In the genomic region with DNA sequence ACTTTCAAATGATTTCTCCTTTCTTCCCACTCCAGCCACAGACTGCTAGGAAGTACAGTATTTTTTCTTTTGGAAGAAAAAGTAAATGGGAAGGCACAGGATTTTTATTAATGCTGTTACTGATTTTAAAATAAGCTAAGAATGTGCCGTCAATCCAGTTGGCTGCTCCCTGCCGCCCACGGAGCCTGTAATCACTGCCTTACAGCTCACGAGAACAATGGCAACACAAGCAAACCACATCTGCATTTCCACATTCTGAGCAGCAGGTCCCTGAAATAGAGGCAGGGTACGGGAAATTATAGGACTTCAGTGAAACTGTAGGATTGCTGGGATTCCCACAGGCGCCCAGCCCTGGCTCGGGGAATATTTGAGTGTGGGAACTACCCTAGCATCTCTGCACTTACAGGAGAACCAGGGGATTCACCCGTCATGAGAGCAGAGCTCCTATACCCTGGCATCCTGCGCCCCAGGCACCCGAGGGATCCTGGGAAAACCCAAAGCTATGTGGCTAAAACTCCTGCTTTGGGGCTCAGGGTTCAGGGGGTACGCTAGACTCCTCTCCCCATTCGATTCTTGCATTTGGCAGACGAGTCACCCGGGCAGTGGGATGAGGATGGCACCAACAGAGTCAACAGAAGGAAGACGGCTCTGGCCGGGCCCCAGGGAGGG, we compare ENCODE assay signal across 19 cellular contexts.
A peak's percentile ranks its signal among the peaks of the same experiment; 100 is the strongest.
DNase-seq lines count a peak whose midpoint lies in the region; ATAC-seq and TF ChIP-seq lines count a peak whose summit lies in the region.
"Had no signal": no experiment of that assay in that cellular context is flagged by ENCODE, and none has a peak within 500 bp of the region (broad histone marks: within the 10 kb centered on the region; RNA-seq: fewer than 3 reads in every experiment).

No MANE protein-coding gene starts in this region.

- H2BK120ac ChIP-seq in H9 (ENCODE audit: low read depth, low read length, poor library complexity, severe bottlenecking) (no peak overlapping the region), mesenchymal stem cell (ENCODE audit: low read depth, low read length) (peak overlapping the region; percentile 77)

- no peak for DNase-seq in H9
- DNase-seq in astrocyte of the hippocampus (ENCODE audit: low read depth, low spot score): peak; percentile 65
- DNase-seq in mesenchymal stem cell: no peak
- peak; percentile 70 for DNase-seq in upper lobe of right lung
- no peak for DNase-seq in transverse colon
- DNase-seq: activated gamma-delta T cell treated with Interleukin-2 at 50 U/mL for 16 hours; CD4-positive, alpha-beta T cell; MV-4-11; NCI-H2107; NCI-H82; RPMI8226; stimulated activated CD4-positive, alpha-beta T cell treated with anti-CD3 and anti-CD28 coated beads, Interleukin-4, amount 100 ng/mL, for 4 hours; T-helper 1 cell had no signal

- no peaks in the 10 kb centered on the region for H3K36me3 ChIP-seq in mesenchymal stem cell (ENCODE audit: control insufficient read depth in 1 of 2, insufficient read depth in 2 of 2, low read depth in 1 of 2, low read length in 2 of 2)
- H3K36me3 ChIP-seq in upper lobe of right lung: no peaks in the 10 kb centered on the region
- H3K36me3 ChIP-seq in transverse colon: no peaks in the 10 kb centered on the region
- H3K36me3 ChIP-seq: vagina had no signal

- no peak overlapping the region for H2BK5ac ChIP-seq in H9 (ENCODE audit: insufficient read length, low read length)
- peak overlapping the region; percentile 39 for H2BK5ac ChIP-seq in mesenchymal stem cell (ENCODE audit: low read depth, low read length, poor library complexity, severe bottlenecking)

- H2BK12ac ChIP-seq in H9 (ENCODE audit: insufficient read length, low read depth, low read length) (no peak overlapping the region), mesenchymal stem cell (ENCODE audit: low read length in 2 of 2) (peak overlapping the region; percentile 91 to 95)

- H3K4me1 ChIP-seq in H9 (ENCODE audit: insufficient read depth, low read length) (no peaks in the 10 kb centered on the region; the same call in 1 of the 2 replicates), mesenchymal stem cell (ENCODE audit: control insufficient read depth, insufficient read depth, low read depth, low read length) (peaks cover 16% of the 10 kb centered on the region), upper lobe of right lung (peaks cover 6% of the 10 kb centered on the region), transverse colon (no peaks in the 10 kb centered on the region)
- H3K4me1 ChIP-seq: vagina had no signal

- H3K9ac ChIP-seq in H9 (ENCODE audit: extremely low read depth, insufficient read length, low read length): no peak overlapping the region
- no peak overlapping the region for H3K9ac ChIP-seq in mesenchymal stem cell (ENCODE audit: low read length)

- H2AK5ac ChIP-seq in H9 (ENCODE audit: insufficient read length, low read length) (no peak overlapping the region), mesenchymal stem cell (ENCODE audit: low read length, severe bottlenecking) (peak overlapping the region; percentile 90)

- H3K4me2 ChIP-seq in H9 (ENCODE audit: insufficient read depth, insufficient read length, low read length): no peak overlapping the region
- H3K4me2 ChIP-seq in mesenchymal stem cell (ENCODE audit: low read length, poor library complexity, severe bottlenecking): no peak overlapping the region

- peaks cover 20 to 25% of the 10 kb centered on the region in 2 experiments for H3K4me1 Mint-ChIP-seq in H9

- ATAC-seq in upper lobe of right lung (peak; percentile 57), HG02798 (IDR thresholded peaks at IDR 0.05; ENCODE audit: poor library complexity, unreplicated experiment) (no peak), HG02678 (IDR thresholded peaks at IDR 0.05; ENCODE audit: unreplicated experiment) (no peak)
- ATAC-seq: activated CD4-positive, CD25-positive, alpha-beta regulatory T cell treated with anti-CD3 and anti-CD28 coated beads, Interleukin-2, amount 50 U/mL, for 24 hours; natural killer cell treated with Interleukin-12 subunit alpha and Interleukin-12 subunit beta and Interleukin-15 and Interleukin-18, amount 100 ng/mL, for 72 hours had no signal

- H3K9me3 ChIP-seq in H9 (ENCODE audit: control insufficient read depth, low read depth, low read length): no peaks in the 10 kb centered on the region
- H3K9me3 ChIP-seq in mesenchymal stem cell (ENCODE audit: control insufficient read depth, low read length): no peaks in the 10 kb centered on the region
- H3K9me3 ChIP-seq in upper lobe of right lung: no peaks in the 10 kb centered on the region
- no peaks in the 10 kb centered on the region for H3K9me3 ChIP-seq in transverse colon
- H3K9me3 ChIP-seq: vagina had no signal

- H3K79me2 ChIP-seq in H9 (ENCODE audit: insufficient read depth, low read length): no peaks in the 10 kb centered on the region

- H4K8ac ChIP-seq in H9 (replicated peaks; ENCODE audit: insufficient read length, low read depth, low read length) (no peak overlapping the region), mesenchymal stem cell (ENCODE audit: low read length) (peak overlapping the region; percentile 66)

- no peak for TF ChIP-seq POLR2A in transverse colon (IDR thresholded peaks at IDR 0.05)

- no peak overlapping the region for H3K56ac ChIP-seq in H9 (ENCODE audit: insufficient read length, low read depth, low read length)

- H3K27me3 ChIP-seq in H9 (ENCODE audit: insufficient read depth, low read length) (no peaks in the 10 kb centered on the region), mesenchymal stem cell (ENCODE audit: control insufficient read depth in 1 of 2, insufficient read depth in 1 of 2, low read length in 2 of 2) (peaks cover 0 to 34% of the 10 kb centered on the region in 2 experiments), upper lobe of right lung (no peaks in the 10 kb centered on the region), transverse colon (no peaks in the 10 kb centered on the region)
- H3K27me3 ChIP-seq: vagina had no signal

- H2AFZ ChIP-seq in H9 (ENCODE audit: low read length): no peak overlapping the region
- no peak overlapping the region for H2AFZ ChIP-seq in mesenchymal stem cell (ENCODE audit: low read depth, low read length)

- no peak for TF ChIP-seq EP300 in transverse colon (IDR thresholded peaks at IDR 0.05; ENCODE audit: low read depth)

- H2BK20ac ChIP-seq in H9 (ENCODE audit: low read depth, low read length, poor library complexity, severe bottlenecking): no peak overlapping the region

- H3K23ac ChIP-seq in H9 (ENCODE audit: insufficient read length, low read depth, low read length) (no peak overlapping the region), mesenchymal stem cell (ENCODE audit: low read length in 2 of 2) (no peak overlapping the region)

- no peaks in the 10 kb centered on the region for H3K23me2 ChIP-seq in H9 (ENCODE audit: insufficient read length, low read depth, low read length, poor library complexity, severe bottlenecking)

- H4K20me1 ChIP-seq in H9 (ENCODE audit: control insufficient read depth, insufficient read depth, insufficient read length): no peaks in the 10 kb centered on the region

- in situ Hi-C loops in transverse colon (cut with MboI; ENCODE audit: low pct_ligation_motif_present in 1 of 4, low pct_unique_long_range_greater_than_20kb in 1 of 4, low sequenced_read_pairs in 3 of 4): no loop called here

- no peak overlapping the region for H3K4me3 Mint-ChIP-seq in H9
- H3K4me3 Mint-ChIP-seq: CD4-positive, alpha-beta T cell; natural killer cell treated with Interleukin-12 subunit alpha and Interleukin-12 subunit beta and Interleukin-15 and Interleukin-18, amount 100 ng/mL, for 72 hours had no signal

- no peak overlapping the region for H3T11ph ChIP-seq in H9 (ENCODE audit: low read length)

- H4K91ac ChIP-seq in H9 (ENCODE audit: insufficient read length, low read depth, low read length) (peak overlapping the region; percentile 25), mesenchymal stem cell (ENCODE audit: low read length) (peak overlapping the region; percentile 96)

- peak overlapping the region in 2 of 3 experiments; percentile 18 to 44; a peak in 1 of 7 replicates for H3K27ac Mint-ChIP-seq in H9
- H3K27ac Mint-ChIP-seq: CD4-positive, alpha-beta T cell; natural killer cell treated with Interleukin-12 subunit alpha and Interleukin-12 subunit beta and Interleukin-15 and Interleukin-18, amount 100 ng/mL, for 72 hours had no signal

- WGBS in H9 (ENCODE audit: extremely low coverage, insufficient read length, low lambda C conversion rate): no CpG with 5 or more reads among the region's 16 CpGs
- 94% methylated on average over 16 of the region's 16 CpGs for WGBS in mesenchymal stem cell
- 45 to 86% methylated on average over 4 to 16 of the region's 16 CpGs for WGBS in transverse colon (ENCODE audit: low coverage in 1 of 2), 2 donors

- H3K14ac ChIP-seq in H9 (ENCODE audit: insufficient read depth, low read length) (no peak overlapping the region), mesenchymal stem cell (ENCODE audit: low read length in 2 of 2) (no peak overlapping the region)

- intact Hi-C loops in upper lobe of right lung (cut with DNase I): no loop called here
- intact Hi-C loops in transverse colon (cut with DNase I; ENCODE audit: low total_unique reads): no loop called here

- no peak overlapping the region for H3K18ac ChIP-seq in H9 (ENCODE audit: insufficient read length, low read depth, low read length)
- peak overlapping the region; percentile 9 to 80 for H3K18ac ChIP-seq in mesenchymal stem cell (ENCODE audit: low read depth in 1 of 2, low read length in 2 of 2)

- no peaks in the 10 kb centered on the region for H3K9me3 Mint-ChIP-seq in H9
- H3K9me3 Mint-ChIP-seq: CD4-positive, alpha-beta T cell; natural killer cell treated with Interleukin-12 subunit alpha and Interleukin-12 subunit beta and Interleukin-15 and Interleukin-18, amount 100 ng/mL, for 72 hours had no signal

- no peaks in the 10 kb centered on the region for H3K79me1 ChIP-seq in H9 (ENCODE audit: insufficient read depth, low read depth, low read length, poor library complexity, severe bottlenecking)
- no peaks in the 10 kb centered on the region for H3K79me1 ChIP-seq in mesenchymal stem cell (replicated peaks; ENCODE audit: low read length, poor library complexity, severe bottlenecking)

- no peaks in the 10 kb centered on the region for H3K36me3 Mint-ChIP-seq in H9 (ENCODE audit: insufficient read depth in 1 of 3, low read depth in 3 of 3)
- H3K36me3 Mint-ChIP-seq: natural killer cell treated with Interleukin-12 subunit alpha and Interleukin-12 subunit beta and Interleukin-15 and Interleukin-18, amount 100 ng/mL, for 72 hours had no signal

- H3K27me3 Mint-ChIP-seq in H9 (ENCODE audit: low read depth): no peaks in the 10 kb centered on the region
- H3K27me3 Mint-ChIP-seq: CD4-positive, alpha-beta T cell; natural killer cell treated with Interleukin-12 subunit alpha and Interleukin-12 subunit beta and Interleukin-15 and Interleukin-18, amount 100 ng/mL, for 72 hours had no signal

- H3K4ac ChIP-seq in H9 (ENCODE audit: low read depth, low read length): no peak overlapping the region; the same call in 1 of the 2 replicates
- H3K4ac ChIP-seq in mesenchymal stem cell (ENCODE audit: low read depth in 1 of 2, low read length in 2 of 2): peak overlapping the region; percentile 45 to 79

- H2BK15ac ChIP-seq in H9 (ENCODE audit: low read depth, low read length) (no peak overlapping the region), mesenchymal stem cell (ENCODE audit: low read depth, poor library complexity, severe bottlenecking) (peak overlapping the region; percentile 82)

- H3K4me3 ChIP-seq in mesenchymal stem cell (ENCODE audit: insufficient read depth in 1 of 2, low read depth in 1 of 2, low read length in 2 of 2) (no peak overlapping the region), upper lobe of right lung (no peak overlapping the region), transverse colon (no peak overlapping the region)
- H3K4me3 ChIP-seq: lung, vagina had no signal

- no peak overlapping the region for H4K5ac ChIP-seq in H9 (ENCODE audit: insufficient read length, low read depth, low read length)

- no peak overlapping the region for H3K27ac ChIP-seq in H9 (ENCODE audit: insufficient read length, low read depth, low read length)
- H3K27ac ChIP-seq in mesenchymal stem cell (ENCODE audit: low read length, poor library complexity, severe bottlenecking): no peak overlapping the region
- no peak overlapping the region for H3K27ac ChIP-seq in upper lobe of right lung
- no peak overlapping the region for H3K27ac ChIP-seq in transverse colon
- H3K27ac ChIP-seq: vagina had no signal

- TF ChIP-seq CTCF in H9 (conservative IDR thresholded peaks at IDR 0.05): no peak
- TF ChIP-seq CTCF in upper lobe of right lung (IDR thresholded peaks at IDR 0.05): no peak
- no peak for TF ChIP-seq CTCF in transverse colon (IDR thresholded peaks at IDR 0.05)

Comparison
In these comparisons a context has a peak if more than half of its experiments do, and no peak if none do; other contexts are left out.
1. DNase-seq: peak in astrocyte of the hippocampus (single experiment) and upper lobe of right lung (single experiment); none in H9 (single experiment), mesenchymal stem cell (single experiment) and transverse colon (single experiment).